ENCODE assay signal across 13 cellular contexts in genomic region chr5:82620957-82621600, GRCh38.
DNase-seq lines count a peak whose midpoint lies in the region; ATAC-seq and TF ChIP-seq lines count a peak whose summit lies in the region.
"Had no signal": no experiment of that assay in that cellular context is flagged by ENCODE, and none has a peak within 500 bp of the region (broad histone marks: within the 10 kb centered on the region; RNA-seq: fewer than 3 reads in every experiment).

No MANE protein-coding gene starts in this region.

- POLR2A ChIA-PET in HEK293 (lab: Yijun Ruan, JAX), result interaction anchor here (0.6 kb wide), 1 partner anchor 267 kb away, joined by 3 read pairs; no protein-coding TSS in a partner anchor

- H3K27ac ChIP-seq in HEK293 (ENCODE audit: extremely low read depth, low read depth, low read length), result peak overlapping the region; percentile 54
- no peak overlapping the region for H3K27ac ChIP-seq in brain microvascular endothelial cell

- in situ Hi-C loops in brain microvascular endothelial cell (cut with HindIII; ENCODE audit: low pct_ligation_motif_present, low sequenced_read_pairs), result no loop called here

- H3K36me3 ChIP-seq in HEK293 (ENCODE audit: control insufficient read depth in 2 of 2, insufficient read depth in 1 of 2, low read length in 2 of 2), result no peaks in the 10 kb centered on the region
- no peaks in the 10 kb centered on the region for H3K36me3 ChIP-seq in brain microvascular endothelial cell (replicated peaks)
- H3K36me3 ChIP-seq in MG63, result no peaks in the 10 kb centered on the region

- H3K36me3 Mint-ChIP-seq in nephron (ENCODE audit: low read depth), result no peaks in the 10 kb centered on the region
- H3K36me3 Mint-ChIP-seq: IgD-negative memory B cell had no signal

- peak overlapping the region; percentile 78 to 98 (median 96) for H3K27ac Mint-ChIP-seq in nephron
- H3K27ac Mint-ChIP-seq: IgD-negative memory B cell had no signal

- DNase-seq in RPMI7951 (ENCODE audit: low read depth) (peak; percentile 67), brain microvascular endothelial cell (peak; percentile 44), DMS 273 (lab: John Stamatoyannopoulos, UW; ENCODE audit: unreplicated experiment) (no peak), MG63 (no peak)
- DNase-seq: activated naive CD4-positive, alpha-beta T cell; caudate nucleus; foreskin fibroblast; NCI-H446 treated with DMSO at 0.1 percent for 48 hours; stimulated activated CD4-positive, alpha-beta T cell treated with anti-CD3 and anti-CD28 coated beads, Interleukin-1b, Interleukin-23, amount 100 ng/mL, for 48 hours had no signal

- TF ChIP-seq CTCF in HEK293 (tag by site-specific recombination; IDR thresholded peaks at IDR 0.05), result no peak
- TF ChIP-seq CTCF in brain microvascular endothelial cell (IDR thresholded peaks at IDR 0.05; ENCODE audit: low read depth, low read length, missing control alignments), result no peak
- no peak for TF ChIP-seq CTCF in nephron (IDR thresholded peaks at IDR 0.05; ENCODE audit: unreplicated experiment in 3 of 3)

- peaks cover 25% of the 10 kb centered on the region for H3K9me3 Mint-ChIP-seq in nephron

- no peak for ATAC-seq in GM21367 (IDR thresholded peaks at IDR 0.05; ENCODE audit: unreplicated experiment)

- H3K4me3 Mint-ChIP-seq in nephron, result no peak overlapping the region
- H3K4me3 Mint-ChIP-seq: IgD-negative memory B cell had no signal

- H3K27me3 ChIP-seq in brain microvascular endothelial cell (replicated peaks) (no peaks in the 10 kb centered on the region), MG63 (no peaks in the 10 kb centered on the region)

- no peaks in the 10 kb centered on the region; the same call in 1 of the 2 replicates for H3K9me3 ChIP-seq in HEK293 (ENCODE audit: control insufficient read depth, insufficient read depth, low read depth, low read length)
- no peaks in the 10 kb centered on the region for H3K9me3 ChIP-seq in MG63

- H3K4me3 ChIP-seq in HEK293 (ENCODE audit: low read depth, low read length) (no peak overlapping the region), brain microvascular endothelial cell (ENCODE audit: low read depth, low read length) (no peak overlapping the region), MG63 (no peak overlapping the region)

- H3K4me1 Mint-ChIP-seq in nephron, result peaks cover 14% of the 10 kb centered on the region

- H3K27me3 Mint-ChIP-seq in nephron (ENCODE audit: low read depth), result no peaks in the 10 kb centered on the region
- H3K27me3 Mint-ChIP-seq: IgD-negative memory B cell had no signal

- H3K4me1 ChIP-seq in HEK293 (ENCODE audit: control insufficient read depth, insufficient read depth, low read length), result peaks cover 9% of the 10 kb centered on the region

- CTCF ChIA-PET in HEK293 (lab: Yijun Ruan, JAX), result no interaction called here

TF ChIP-seq in HEK293, 187 proteins besides CTCF, POLR2A, EP300 and RAD21 (continues in another document):
- no peak for TF ChIP-seq ZNF146 (tag by site-specific recombination; IDR thresholded peaks at IDR 0.05)
- TF ChIP-seq TRIM28 (IDR thresholded peaks at IDR 0.05; ENCODE audit: borderline replicate concordance, low read length), result no peak
- TF ChIP-seq ZNF221 (tag by site-specific recombination; IDR thresholded peaks at IDR 0.05; ENCODE audit: borderline replicate concordance), result no peak
- no peak for TF ChIP-seq ZNF677 (tag by site-specific recombination; IDR thresholded peaks at IDR 0.05)
- TF ChIP-seq ZNF558 (tag by site-specific recombination; IDR thresholded peaks at IDR 0.05), result no peak
- TF ChIP-seq ZNF837 (tag by site-specific recombination; IDR thresholded peaks at IDR 0.05), result no peak
- no peak for TF ChIP-seq ZNF184 (tag by site-specific recombination; IDR thresholded peaks at IDR 0.05)
- no peak for TF ChIP-seq GLIS2 (tag by site-specific recombination; IDR thresholded peaks at IDR 0.05)
- TF ChIP-seq GFI1B (tag by site-specific recombination; IDR thresholded peaks at IDR 0.05), result peak; percentile 91
- TF ChIP-seq OSR2 (tag by site-specific recombination; IDR thresholded peaks at IDR 0.05), result peak; percentile 50; the same call in 1 of the 2 replicates
- TF ChIP-seq ZNF670 (tag by site-specific recombination; IDR thresholded peaks at IDR 0.05; ENCODE audit: low read depth), result no peak
- TF ChIP-seq YY2 (tag by site-specific recombination; IDR thresholded peaks at IDR 0.05), result no peak
- TF ChIP-seq, protein P1, sequence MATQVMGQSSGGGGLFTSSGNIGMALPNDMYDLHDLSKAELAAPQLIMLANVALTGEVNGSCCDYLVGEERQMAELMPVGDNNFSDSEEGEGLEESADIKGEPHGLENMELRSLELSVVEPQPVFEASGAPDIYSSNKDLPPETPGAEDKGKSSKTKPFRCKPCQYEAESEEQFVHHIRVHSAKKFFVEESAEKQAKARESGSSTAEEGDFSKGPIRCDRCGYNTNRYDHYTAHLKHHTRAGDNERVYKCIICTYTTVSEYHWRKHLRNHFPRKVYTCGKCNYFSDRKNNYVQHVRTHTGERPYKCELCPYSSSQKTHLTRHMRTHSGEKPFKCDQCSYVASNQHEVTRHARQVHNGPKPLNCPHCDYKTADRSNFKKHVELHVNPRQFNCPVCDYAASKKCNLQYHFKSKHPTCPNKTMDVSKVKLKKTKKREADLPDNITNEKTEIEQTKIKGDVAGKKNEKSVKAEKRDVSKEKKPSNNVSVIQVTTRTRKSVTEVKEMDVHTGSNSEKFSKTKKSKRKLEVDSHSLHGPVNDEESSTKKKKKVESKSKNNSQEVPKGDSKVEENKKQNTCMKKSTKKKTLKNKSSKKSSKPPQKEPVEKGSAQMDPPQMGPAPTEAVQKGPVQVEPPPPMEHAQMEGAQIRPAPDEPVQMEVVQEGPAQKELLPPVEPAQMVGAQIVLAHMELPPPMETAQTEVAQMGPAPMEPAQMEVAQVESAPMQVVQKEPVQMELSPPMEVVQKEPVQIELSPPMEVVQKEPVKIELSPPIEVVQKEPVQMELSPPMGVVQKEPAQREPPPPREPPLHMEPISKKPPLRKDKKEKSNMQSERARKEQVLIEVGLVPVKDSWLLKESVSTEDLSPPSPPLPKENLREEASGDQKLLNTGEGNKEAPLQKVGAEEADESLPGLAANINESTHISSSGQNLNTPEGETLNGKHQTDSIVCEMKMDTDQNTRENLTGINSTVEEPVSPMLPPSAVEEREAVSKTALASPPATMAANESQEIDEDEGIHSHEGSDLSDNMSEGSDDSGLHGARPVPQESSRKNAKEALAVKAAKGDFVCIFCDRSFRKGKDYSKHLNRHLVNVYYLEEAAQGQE (tag by site-specific recombination; IDR thresholded peaks at IDR 0.05), result no peak
- TF ChIP-seq GLIS1 (tag by site-specific recombination; IDR thresholded peaks at IDR 0.05), result peak; percentile 58
- no peak for TF ChIP-seq ZNF175 (tag by site-specific recombination; IDR thresholded peaks at IDR 0.05)
- TF ChIP-seq, protein P2, sequence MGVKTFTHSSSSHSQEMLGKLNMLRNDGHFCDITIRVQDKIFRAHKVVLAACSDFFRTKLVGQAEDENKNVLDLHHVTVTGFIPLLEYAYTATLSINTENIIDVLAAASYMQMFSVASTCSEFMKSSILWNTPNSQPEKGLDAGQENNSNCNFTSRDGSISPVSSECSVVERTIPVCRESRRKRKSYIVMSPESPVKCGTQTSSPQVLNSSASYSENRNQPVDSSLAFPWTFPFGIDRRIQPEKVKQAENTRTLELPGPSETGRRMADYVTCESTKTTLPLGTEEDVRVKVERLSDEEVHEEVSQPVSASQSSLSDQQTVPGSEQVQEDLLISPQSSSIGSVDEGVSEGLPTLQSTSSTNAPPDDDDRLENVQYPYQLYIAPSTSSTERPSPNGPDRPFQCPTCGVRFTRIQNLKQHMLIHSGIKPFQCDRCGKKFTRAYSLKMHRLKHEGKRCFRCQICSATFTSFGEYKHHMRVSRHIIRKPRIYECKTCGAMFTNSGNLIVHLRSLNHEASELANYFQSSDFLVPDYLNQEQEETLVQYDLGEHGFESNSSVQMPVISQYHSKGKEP (tag by site-specific recombination; IDR thresholded peaks at IDR 0.05), result 0 out of 2 replicates have a peak, but pooled peaks have one; percentile 15
- no peak for TF ChIP-seq ZNF654 (tag by site-specific recombination; IDR thresholded peaks at IDR 0.05; ENCODE audit: low read depth)
- peak; percentile 66 for TF ChIP-seq ZNF561 (tag by site-specific recombination; IDR thresholded peaks at IDR 0.05; ENCODE audit: borderline replicate concordance)
- TF ChIP-seq PRDM1 (tag by site-specific recombination; IDR thresholded peaks at IDR 0.05), result no peak
- 0 out of 2 replicates have a peak, but pooled peaks have one; percentile 29 for TF ChIP-seq HOXD13 (CRISPR knock-in tag; IDR thresholded peaks at IDR 0.05; ENCODE audit: borderline replicate concordance)
- TF ChIP-seq ZNF155 (tag by site-specific recombination; IDR thresholded peaks at IDR 0.05), result no peak
- peak; percentile 79 for TF ChIP-seq OVOL3 (tag by site-specific recombination; IDR thresholded peaks at IDR 0.05)
- no peak for TF ChIP-seq ZNF529 (tag by site-specific recombination; IDR thresholded peaks at IDR 0.05; ENCODE audit: insufficient replicate concordance)
- TF ChIP-seq, protein P3, sequence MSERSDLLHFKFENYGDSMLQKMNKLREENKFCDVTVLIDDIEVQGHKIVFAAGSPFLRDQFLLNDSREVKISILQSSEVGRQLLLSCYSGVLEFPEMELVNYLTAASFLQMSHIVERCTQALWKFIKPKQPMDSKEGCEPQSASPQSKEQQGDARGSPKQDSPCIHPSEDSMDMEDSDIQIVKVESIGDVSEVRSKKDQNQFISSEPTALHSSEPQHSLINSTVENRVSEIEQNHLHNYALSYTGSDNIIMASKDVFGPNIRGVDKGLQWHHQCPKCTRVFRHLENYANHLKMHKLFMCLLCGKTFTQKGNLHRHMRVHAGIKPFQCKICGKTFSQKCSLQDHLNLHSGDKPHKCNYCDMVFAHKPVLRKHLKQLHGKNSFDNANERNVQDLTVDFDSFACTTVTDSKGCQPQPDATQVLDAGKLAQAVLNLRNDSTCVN (tag by site-specific recombination; optimal IDR thresholded peaks at IDR 0.05), result no peak
- TF ChIP-seq ZNF792 (tag by site-specific recombination; IDR thresholded peaks at IDR 0.05), result no peak
- TF ChIP-seq, protein P4, sequence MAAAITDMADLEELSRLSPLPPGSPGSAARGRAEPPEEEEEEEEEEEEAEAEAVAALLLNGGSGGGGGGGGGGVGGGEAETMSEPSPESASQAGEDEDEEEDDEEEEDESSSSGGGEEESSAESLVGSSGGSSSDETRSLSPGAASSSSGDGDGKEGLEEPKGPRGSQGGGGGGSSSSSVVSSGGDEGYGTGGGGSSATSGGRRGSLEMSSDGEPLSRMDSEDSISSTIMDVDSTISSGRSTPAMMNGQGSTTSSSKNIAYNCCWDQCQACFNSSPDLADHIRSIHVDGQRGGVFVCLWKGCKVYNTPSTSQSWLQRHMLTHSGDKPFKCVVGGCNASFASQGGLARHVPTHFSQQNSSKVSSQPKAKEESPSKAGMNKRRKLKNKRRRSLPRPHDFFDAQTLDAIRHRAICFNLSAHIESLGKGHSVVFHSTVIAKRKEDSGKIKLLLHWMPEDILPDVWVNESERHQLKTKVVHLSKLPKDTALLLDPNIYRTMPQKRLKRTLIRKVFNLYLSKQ (tag by site-specific recombination; IDR thresholded peaks at IDR 0.05; ENCODE audit: borderline replicate concordance), result no peak

Comparison
In these comparisons a context has a peak if more than half of its experiments do, and no peak if none do; other contexts are left out.
1. DNase-seq: peak in RPMI7951 (single experiment) and brain microvascular endothelial cell (single experiment); none in DMS 273 (single experiment) and MG63 (single experiment).